ENCODE assay signal across 9 cellular contexts in genomic region chr2:222693837-222694236, GRCh38. TPM values are rescaled to one million over a fixed set of nuclear protein-coding genes. Genes with fewer than 3 reads are reported as not detected.
A peak's percentile ranks its signal among the peaks of the same experiment; 100 is the strongest.
DNase-seq lines count a peak whose midpoint lies in the region; ATAC-seq, FAIRE-seq and TF ChIP-seq lines count a peak whose summit lies in the region.
"Had no signal": no experiment of that assay in that cellular context is flagged by ENCODE, and none has a peak within 500 bp of the region (broad histone marks: within the 10 kb centered on the region; RNA-seq: fewer than 3 reads in every experiment).

No MANE protein-coding gene starts in this region.

- H3K4me2 ChIP-seq in endothelial cell of umbilical vein (ENCODE audit: insufficient read depth, low read length): no peak overlapping the region

- H3K9me3 Mint-ChIP-seq in Caco-2 (ENCODE audit: unreplicated experiment): no peaks in the 10 kb centered on the region

- H3K4me3 ChIP-seq in Caco-2 (ENCODE audit: low read depth, low read length): no peak overlapping the region
- no peak overlapping the region for H3K4me3 ChIP-seq in endothelial cell of umbilical vein (replicated peaks in 1 of 3; ENCODE audit: insufficient read depth in 1 of 3, low read depth in 1 of 3, low read length in 3 of 3)

- no peaks in the 10 kb centered on the region for H3K9me1 ChIP-seq in endothelial cell of umbilical vein (replicated peaks; ENCODE audit: control insufficient read depth, extremely low read depth, insufficient read depth, low read length)

- no peaks in the 10 kb centered on the region for H3K79me2 ChIP-seq in endothelial cell of umbilical vein (ENCODE audit: control insufficient read depth, insufficient read depth, low read length)

- TF ChIP-seq POLR2A in endothelial cell of umbilical vein (IDR thresholded peaks at IDR 0.05; ENCODE audit: low read depth, low read length): no peak

- H3K9me3 ChIP-seq in Caco-2 (no peaks in the 10 kb centered on the region), endothelial cell of umbilical vein (replicated peaks; ENCODE audit: control insufficient read depth, insufficient read depth, low read length) (no peaks in the 10 kb centered on the region)

- ATAC-seq in GM21447 (IDR thresholded peaks at IDR 0.05; ENCODE audit: unreplicated experiment): peak; percentile 48

- FAIRE-seq in endothelial cell of umbilical vein (lab: Jason Lieb, UNC): no peak

- DNase-seq in Caco-2: peak in 1 of 2 experiments; percentile 55
- peak; percentile 40 for DNase-seq in M059J (ENCODE audit: low read depth)
- DNase-seq in endothelial cell of umbilical vein (ENCODE audit: low read depth, low spot score): peak; percentile 27
- DNase-seq in activated gamma-delta T cell (lab: John Stamatoyannopoulos, UW): no peak
- no peak for DNase-seq in activated CD4-positive, alpha-beta T cell treated with anti-CD3 and anti-CD28 coated beads for 1 hour
- DNase-seq in putamen (ENCODE audit: low spot score): no peak
- no peak for DNase-seq in activated T-cell treated with anti-CD3 and anti-CD28 coated beads, Interleukin-2, amount 50 U/mL, for 1 hour
- DNase-seq: substantia nigra had no signal

- H3K4me3 Mint-ChIP-seq in Caco-2 (ENCODE audit: unreplicated experiment): no peak overlapping the region

- no peaks in the 10 kb centered on the region for H3K4me1 Mint-ChIP-seq in Caco-2 (ENCODE audit: low read depth, unreplicated experiment)

- no peak overlapping the region for H3K9ac ChIP-seq in endothelial cell of umbilical vein (replicated peaks; ENCODE audit: extremely low read depth, insufficient read depth, low read length)

- TF ChIP-seq CTCF in Caco-2 (IDR thresholded peaks at IDR 0.05; ENCODE audit: insufficient read depth in 1 of 2, low read depth in 1 of 2, low read length in 1 of 2, severe bottlenecking in 1 of 2, unreplicated experiment in 1 of 2): peak; percentile 58 to 65
- TF ChIP-seq CTCF in endothelial cell of umbilical vein (IDR thresholded peaks at IDR 0.05; ENCODE audit: extremely low read depth in 1 of 2, insufficient read depth in 1 of 2, low read depth in 1 of 2, low read length in 2 of 2): peak in 1 of 2 donors; percentile 13

- POLR2A ChIA-PET in Caco-2 (lab: Charles Lee): no interaction called here
- POLR2A ChIA-PET in endothelial cell of umbilical vein (lab: Charles Lee): no interaction called here

- dilution Hi-C loops in endothelial cell of umbilical vein (cut with MboI; ENCODE audit: extremely low pct_ligation_motif_present, low sequenced_read_pairs): no loop called here

- H3K36me3 Mint-ChIP-seq in Caco-2 (ENCODE audit: insufficient read depth, unreplicated experiment): no peaks in the 10 kb centered on the region

- no peaks in the 10 kb centered on the region for H3K27me3 Mint-ChIP-seq in Caco-2 (ENCODE audit: insufficient read depth, unreplicated experiment)

- H3K27me3 ChIP-seq in Caco-2 (replicated peaks; ENCODE audit: control insufficient read depth, insufficient read depth, low read length) (no peaks in the 10 kb centered on the region), endothelial cell of umbilical vein (ENCODE audit: control insufficient read depth in 2 of 2, insufficient read depth in 2 of 2, low read length in 2 of 2) (no peaks in the 10 kb centered on the region)

- intact Hi-C loops in Caco-2 (cut with micrococcal nuclease; ENCODE audit: unreplicated experiment): loop anchor here (1.0 to 5.0 kb wide), 5 partner anchors 103 to 523 kb away; partner anchors contain the start of gene ACSL3
- intact Hi-C loops in endothelial cell of umbilical vein (cut with micrococcal nuclease): loop anchor here (1.0 to 5.0 kb wide), 6 partner anchors 14 to 418 kb away; partner anchors contain the start of gene ACSL3

- H4K20me1 ChIP-seq in endothelial cell of umbilical vein (replicated peaks; ENCODE audit: control insufficient read depth, extremely low read depth, insufficient read depth, low read length): no peaks in the 10 kb centered on the region

- CTCF ChIA-PET in Caco-2 (lab: Charles Lee) (interaction anchor here (0.8 to 1.9 kb wide), 4 partner anchors 15 to 245 kb away, joined by 3 to 9 read pairs (median 6); no protein-coding TSS in a partner anchor), endothelial cell of umbilical vein (lab: Charles Lee) (interaction anchor here (1.8 to 3.6 kb wide), 4 partner anchors 15 to 245 kb away, joined by 5 to 21 read pairs (median 17); no protein-coding TSS in a partner anchor)

- H3K4me1 ChIP-seq in Caco-2 (no peaks in the 10 kb centered on the region), endothelial cell of umbilical vein (ENCODE audit: control insufficient read depth, extremely low read depth, insufficient read depth, low read length) (peaks cover 28% of the 10 kb centered on the region)

- H3K36me3 ChIP-seq in Caco-2 (ENCODE audit: control insufficient read depth, insufficient read depth, low read length) (no peaks in the 10 kb centered on the region), endothelial cell of umbilical vein (ENCODE audit: control insufficient read depth in 2 of 2, extremely low read depth in 1 of 2, insufficient read depth in 2 of 2, low read length in 2 of 2) (no peaks in the 10 kb centered on the region)

- no peak overlapping the region for H3K27ac Mint-ChIP-seq in Caco-2 (ENCODE audit: unreplicated experiment)

- BruUV-seq in Caco-2 (replicated peaks; lab: Mats Ljungman, UMichigan) (no TSS peak), endothelial cell of umbilical vein (replicated peaks; lab: Mats Ljungman, UMichigan) (no TSS peak)

- no peak overlapping the region for H2AFZ ChIP-seq in endothelial cell of umbilical vein (ENCODE audit: low read depth, low read length)

- no peak overlapping the region for H3K27ac ChIP-seq in endothelial cell of umbilical vein (ENCODE audit: insufficient read depth, low read depth, low read length)

TF ChIP-seq in endothelial cell of umbilical vein, 7 proteins besides CTCF, POLR2A, EP300 and RAD21:
- TF ChIP-seq, protein P1, sequence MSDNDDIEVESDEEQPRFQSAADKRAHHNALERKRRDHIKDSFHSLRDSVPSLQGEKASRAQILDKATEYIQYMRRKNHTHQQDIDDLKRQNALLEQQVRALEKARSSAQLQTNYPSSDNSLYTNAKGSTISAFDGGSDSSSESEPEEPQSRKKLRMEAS (IDR thresholded peaks at IDR 0.05; ENCODE audit: insufficient read depth, insufficient read length): no peak
- TF ChIP-seq POLR2AphosphoS5 (IDR thresholded peaks at IDR 0.05; ENCODE audit: insufficient read depth, low read depth, low read length) (no peak), EZH2 (IDR thresholded peaks at IDR 0.05; ENCODE audit: borderline replicate concordance, low read depth, low read length, severe bottlenecking) (no peak)
TF ChIP-seq in endothelial cell of umbilical vein: peak in this region for 0.

RNA-seq across cellular contexts. Expression of gene MOGAT1, which starts 22.4 kb away (rescaled TPM):
- total RNA-seq in Caco-2 (2022) (not detected in 2 replicates), endothelial cell of umbilical vein (not detected in 2 replicates)
- total RNA-seq in M059J (2014; rRNA removed; shearing (Covaris generic)): not detected in 2 replicates
- polyA plus RNA-seq in endothelial cell of umbilical vein: not detected in 2 replicates
- not detected in 2 replicates for polyA plus RNA-seq in endothelial cell of umbilical vein (2011; cell fraction: cytosol; rRNA removed)
- not detected in 2 replicates for polyA plus RNA-seq in endothelial cell of umbilical vein (2011; cell fraction: nucleus; rRNA removed)
- polyA plus RNA-seq in endothelial cell of umbilical vein (2012): not detected in 2 replicates
- not detected in 2 replicates for polyA minus RNA-seq in endothelial cell of umbilical vein
- polyA minus RNA-seq in endothelial cell of umbilical vein (2011; cell fraction: cytosol; rRNA and poly(A)+ RNA removed): not detected
- polyA minus RNA-seq in endothelial cell of umbilical vein (2011; cell fraction: nucleus; rRNA and poly(A)+ RNA removed): not detected in 2 replicates

RNA-seq across cellular contexts. Expression of gene FARSB, which starts 37.9 kb away (rescaled TPM):
- total RNA-seq in Caco-2 (2022): 48.9 and 50.9 TPM in 2 replicates
- 27.4 and 32.3 TPM in 2 replicates for total RNA-seq in M059J (2014; rRNA removed; shearing (Covaris generic))
- 27.2 and 29.4 TPM in 2 replicates for total RNA-seq in endothelial cell of umbilical vein
- polyA plus RNA-seq in endothelial cell of umbilical vein: 11.8 and 12.7 TPM in 2 replicates
- polyA plus RNA-seq in endothelial cell of umbilical vein (2011; cell fraction: cytosol; rRNA removed): 23.0 and 26.3 TPM in 2 replicates
- 18.2 and 22.5 TPM in 2 replicates for polyA plus RNA-seq in endothelial cell of umbilical vein (2011; cell fraction: nucleus; rRNA removed)
- 28.8 and 48.4 TPM in 2 replicates for polyA plus RNA-seq in endothelial cell of umbilical vein (2012)
- 15.9 and 18.2 TPM in 2 replicates for polyA minus RNA-seq in endothelial cell of umbilical vein
- 13.1 TPM for polyA minus RNA-seq in endothelial cell of umbilical vein (2011; cell fraction: cytosol; rRNA and poly(A)+ RNA removed)
- 16.2 and 26.4 TPM in 2 replicates for polyA minus RNA-seq in endothelial cell of umbilical vein (2011; cell fraction: nucleus; rRNA and poly(A)+ RNA removed)

Comparison
In these comparisons a context has a peak if more than half of its experiments do, and no peak if none do; other contexts are left out.
1. DNase-seq: peak in M059J (single experiment) and endothelial cell of umbilical vein (single experiment); none in activated gamma-delta T cell (single experiment), activated CD4-positive, alpha-beta T cell treated with anti-CD3 and anti-CD28 coated beads for 1 hour (single experiment), putamen (single experiment) and activated T-cell treated with anti-CD3 and anti-CD28 coated beads, Interleukin-2, amount 50 U/mL, for 1 hour (single experiment).